Comparison of ENCODE assay signal across 9 cellular contexts in the genomic region with DNA sequence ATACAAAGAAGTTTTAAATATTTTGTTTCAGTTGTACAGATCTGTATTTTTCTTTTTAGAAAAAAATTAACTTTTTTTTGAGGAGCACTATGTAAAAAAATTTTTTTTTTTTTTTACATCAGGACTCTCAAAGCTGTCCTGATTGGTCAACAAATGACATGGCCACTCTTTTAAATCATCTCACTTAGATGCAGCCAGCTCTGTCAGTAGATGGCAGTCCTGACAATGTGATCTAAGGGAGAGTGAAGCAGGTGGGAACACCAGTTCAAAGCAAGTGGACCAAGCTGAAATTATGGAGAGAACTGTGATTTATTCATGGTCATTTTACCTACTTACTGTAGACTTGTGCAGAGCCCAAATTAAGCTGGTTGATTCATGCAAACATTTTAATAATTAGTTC.
DNase-seq lines count a peak whose midpoint lies in the region; ATAC-seq and TF ChIP-seq lines count a peak whose summit lies in the region.
"Had no signal": no experiment of that assay in that cellular context is flagged by ENCODE, and none has a peak within 500 bp of the region (broad histone marks: within the 10 kb centered on the region; RNA-seq: fewer than 3 reads in every experiment).

No MANE protein-coding gene starts in this region.

- no peak overlapping the region for H3K9ac ChIP-seq in liver (ENCODE audit: low read depth in 1 of 2, low read length in 2 of 2)

- peaks cover 13% of the 10 kb centered on the region for H3K9me3 Mint-ChIP-seq in activated CD4-positive, alpha-beta T cell treated with anti-CD3 and anti-CD28 coated beads for 36 hours (ENCODE audit: low read depth)
- peaks cover 9% of the 10 kb centered on the region for H3K9me3 Mint-ChIP-seq in WTC11

- no peaks in the 10 kb centered on the region for H3K27me3 ChIP-seq in liver (ENCODE audit: control insufficient read depth in 4 of 4, insufficient read depth in 4 of 4, low read length in 3 of 4)
- H3K27me3 ChIP-seq: adrenal gland had no signal

- no peak overlapping the region for H3K4me3 Mint-ChIP-seq in activated CD4-positive, alpha-beta T cell treated with anti-CD3 and anti-CD28 coated beads for 36 hours
- H3K4me3 Mint-ChIP-seq in WTC11: no peak overlapping the region

- TF ChIP-seq CTCF in LNCAP (IDR thresholded peaks at IDR 0.05) (peak; percentile 56), WTC11 (IDR thresholded peaks at IDR 0.05) (no peak), liver (IDR thresholded peaks at IDR 0.05; ENCODE audit: low read depth, low read length, missing input control) (no peak)

- H3K36me3 ChIP-seq in liver (ENCODE audit: control insufficient read depth in 4 of 4, insufficient read depth in 3 of 4, low read depth in 1 of 4, low read length in 3 of 4): no peaks in the 10 kb centered on the region
- H3K36me3 ChIP-seq: adrenal gland had no signal

- no peaks in the 10 kb centered on the region for H3K4me1 ChIP-seq in liver (ENCODE audit: control insufficient read depth in 4 of 4, insufficient read depth in 4 of 4, low read length in 3 of 4)
- H3K4me1 ChIP-seq: adrenal gland had no signal

- POLR2A ChIA-PET in activated CD4-positive, alpha-beta T cell treated with anti-CD3 and anti-CD28 coated beads for 36 hours (lab: Charles Lee): no interaction called here
- POLR2A ChIA-PET in WTC11 (lab: Charles Lee): no interaction called here

- no peak overlapping the region for H3K27ac Mint-ChIP-seq in activated CD4-positive, alpha-beta T cell treated with anti-CD3 and anti-CD28 coated beads for 36 hours
- no peak overlapping the region for H3K27ac Mint-ChIP-seq in WTC11

- CTCF ChIA-PET in activated CD4-positive, alpha-beta T cell treated with anti-CD3 and anti-CD28 coated beads for 36 hours (lab: Charles Lee): interaction anchor here (0.6 kb wide), 1 partner anchor 355 kb away, joined by 3 read pairs; no protein-coding TSS in a partner anchor
- CTCF ChIA-PET in WTC11 (lab: Charles Lee): interaction anchor here (0.6 to 1.0 kb wide), 8 partner anchors 10 to 255 kb away, joined by 3 to 6 read pairs (median 3); no protein-coding TSS in a partner anchor

- H3K9me3 ChIP-seq in liver (ENCODE audit: control insufficient read depth in 4 of 4, low read length in 3 of 4): no peaks in the 10 kb centered on the region
- H3K9me3 ChIP-seq: adrenal gland had no signal

- H3K27me3 Mint-ChIP-seq in activated CD4-positive, alpha-beta T cell treated with anti-CD3 and anti-CD28 coated beads for 36 hours: peaks cover 3% of the 10 kb centered on the region
- peaks cover 3% of the 10 kb centered on the region; the same call in 1 of the 2 replicates for H3K27me3 Mint-ChIP-seq in WTC11 (ENCODE audit: low read depth)

- DNase-seq in activated CD4-positive, alpha-beta T cell treated with anti-CD3 and anti-CD28 coated beads for 36 hours: no peak
- no peak for DNase-seq in activated CD4-positive, alpha-beta T cell treated with anti-CD3 and anti-CD28 coated beads for 48 hours
- DNase-seq in WTC11 (ENCODE audit: low spot score): peak; percentile 18
- no peak for DNase-seq in ureter (ENCODE audit: low spot score)
- DNase-seq in stimulated activated naive CD4-positive, alpha-beta T cell (lab: John Stamatoyannopoulos, UW): no peak

- intact Hi-C loops in activated CD4-positive, alpha-beta T cell treated with anti-CD3 and anti-CD28 coated beads for 36 hours (cut with DNase I, micrococcal nuclease): loop anchor here (2.0 to 10.0 kb wide), 2 partner anchors 27 to 413 kb away; partner anchors contain the start of gene MMRN1 (in 1 of the 2)

- peak; percentile 49 to 64 for TF ChIP-seq RAD21 in liver (IDR thresholded peaks at IDR 0.05)

- H3K4me3 ChIP-seq in liver (ENCODE audit: low read depth in 1 of 3, low read length in 3 of 3): no peak overlapping the region
- H3K4me3 ChIP-seq: adrenal gland had no signal

- no peak overlapping the region for H3K27ac ChIP-seq in liver (ENCODE audit: low read depth in 1 of 2, low read length in 2 of 2)
- H3K27ac ChIP-seq: adrenal gland had no signal

- H3K36me3 Mint-ChIP-seq in activated CD4-positive, alpha-beta T cell treated with anti-CD3 and anti-CD28 coated beads for 36 hours (ENCODE audit: low read depth): peaks cover 2% of the 10 kb centered on the region
- peaks cover 2% of the 10 kb centered on the region; the same call in 1 of the 2 replicates for H3K36me3 Mint-ChIP-seq in WTC11

- H3K4me1 Mint-ChIP-seq in activated CD4-positive, alpha-beta T cell treated with anti-CD3 and anti-CD28 coated beads for 36 hours: peaks cover 4% of the 10 kb centered on the region
- H3K4me1 Mint-ChIP-seq in WTC11: peaks cover 4% of the 10 kb centered on the region; the same call in 1 of the 2 replicates

- ATAC-seq in activated CD4-positive, alpha-beta T cell treated with anti-CD3 and anti-CD28 coated beads for 36 hours: peak; percentile 80
- ATAC-seq in GM21786 (IDR thresholded peaks at IDR 0.05; ENCODE audit: unreplicated experiment) (peak; percentile 82), WTC11 (peak; percentile 98)

TF ChIP-seq in WTC11, 78 proteins besides CTCF, POLR2A, EP300 and RAD21:
- TF ChIP-seq CBFB (CRISPR knock-in tag; IDR thresholded peaks at IDR 0.05; ENCODE audit: low read depth) (no peak), HMGXB4 (CRISPR knock-in tag; IDR thresholded peaks at IDR 0.05) (no peak)

TF ChIP-seq in liver, 16 proteins besides CTCF, POLR2A, EP300 and RAD21:
- TF ChIP-seq FOXA1 (IDR thresholded peaks at IDR 0.05) (no peak), JUND (IDR thresholded peaks at IDR 0.05) (no peak), GABPA (IDR thresholded peaks at IDR 0.05 in 1 of 2, conservative IDR thresholded peaks at IDR 0.05 in 1 of 2) (no peak), MAX (IDR thresholded peaks at IDR 0.05) (no peak), NR2F2 (IDR thresholded peaks at IDR 0.05) (no peak), HNF4G (IDR thresholded peaks at IDR 0.05) (no peak), ZBTB33 (IDR thresholded peaks at IDR 0.05) (no peak), ATF3 (IDR thresholded peaks at IDR 0.05) (no peak), FOXA2 (IDR thresholded peaks at IDR 0.05) (no peak)
- TF ChIP-seq, protein P1, sequence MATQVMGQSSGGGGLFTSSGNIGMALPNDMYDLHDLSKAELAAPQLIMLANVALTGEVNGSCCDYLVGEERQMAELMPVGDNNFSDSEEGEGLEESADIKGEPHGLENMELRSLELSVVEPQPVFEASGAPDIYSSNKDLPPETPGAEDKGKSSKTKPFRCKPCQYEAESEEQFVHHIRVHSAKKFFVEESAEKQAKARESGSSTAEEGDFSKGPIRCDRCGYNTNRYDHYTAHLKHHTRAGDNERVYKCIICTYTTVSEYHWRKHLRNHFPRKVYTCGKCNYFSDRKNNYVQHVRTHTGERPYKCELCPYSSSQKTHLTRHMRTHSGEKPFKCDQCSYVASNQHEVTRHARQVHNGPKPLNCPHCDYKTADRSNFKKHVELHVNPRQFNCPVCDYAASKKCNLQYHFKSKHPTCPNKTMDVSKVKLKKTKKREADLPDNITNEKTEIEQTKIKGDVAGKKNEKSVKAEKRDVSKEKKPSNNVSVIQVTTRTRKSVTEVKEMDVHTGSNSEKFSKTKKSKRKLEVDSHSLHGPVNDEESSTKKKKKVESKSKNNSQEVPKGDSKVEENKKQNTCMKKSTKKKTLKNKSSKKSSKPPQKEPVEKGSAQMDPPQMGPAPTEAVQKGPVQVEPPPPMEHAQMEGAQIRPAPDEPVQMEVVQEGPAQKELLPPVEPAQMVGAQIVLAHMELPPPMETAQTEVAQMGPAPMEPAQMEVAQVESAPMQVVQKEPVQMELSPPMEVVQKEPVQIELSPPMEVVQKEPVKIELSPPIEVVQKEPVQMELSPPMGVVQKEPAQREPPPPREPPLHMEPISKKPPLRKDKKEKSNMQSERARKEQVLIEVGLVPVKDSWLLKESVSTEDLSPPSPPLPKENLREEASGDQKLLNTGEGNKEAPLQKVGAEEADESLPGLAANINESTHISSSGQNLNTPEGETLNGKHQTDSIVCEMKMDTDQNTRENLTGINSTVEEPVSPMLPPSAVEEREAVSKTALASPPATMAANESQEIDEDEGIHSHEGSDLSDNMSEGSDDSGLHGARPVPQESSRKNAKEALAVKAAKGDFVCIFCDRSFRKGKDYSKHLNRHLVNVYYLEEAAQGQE (IDR thresholded peaks at IDR 0.05): no peak
